ENCODE assay signal across 1 cellular context in the genomic region with DNA sequence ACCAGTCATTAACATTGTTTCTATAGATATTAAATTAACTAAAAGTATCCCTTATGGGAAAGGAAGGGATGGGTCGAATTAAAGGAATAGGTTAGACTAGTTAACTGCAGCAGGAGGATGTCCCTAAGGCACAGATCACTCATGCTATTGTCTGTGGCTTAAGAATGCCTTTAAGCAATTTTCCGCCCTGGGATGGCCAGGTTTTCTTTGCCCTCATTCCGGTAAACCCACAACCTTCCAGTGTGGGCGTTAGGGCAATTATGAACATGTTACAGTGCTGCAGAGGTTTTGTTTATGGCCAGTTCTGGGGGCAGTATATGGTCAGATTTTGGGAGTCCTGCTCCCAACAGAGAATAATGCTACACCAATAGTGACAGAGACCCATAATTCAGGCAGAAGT.
TF ChIP-seq lines count a peak whose summit lies in the region.

No MANE protein-coding gene starts in this region.

TF ChIP-seq in HCT116, 20 proteins besides CTCF, POLR2A, EP300 and RAD21 (continued from another document):
- TF ChIP-seq, protein P1, sequence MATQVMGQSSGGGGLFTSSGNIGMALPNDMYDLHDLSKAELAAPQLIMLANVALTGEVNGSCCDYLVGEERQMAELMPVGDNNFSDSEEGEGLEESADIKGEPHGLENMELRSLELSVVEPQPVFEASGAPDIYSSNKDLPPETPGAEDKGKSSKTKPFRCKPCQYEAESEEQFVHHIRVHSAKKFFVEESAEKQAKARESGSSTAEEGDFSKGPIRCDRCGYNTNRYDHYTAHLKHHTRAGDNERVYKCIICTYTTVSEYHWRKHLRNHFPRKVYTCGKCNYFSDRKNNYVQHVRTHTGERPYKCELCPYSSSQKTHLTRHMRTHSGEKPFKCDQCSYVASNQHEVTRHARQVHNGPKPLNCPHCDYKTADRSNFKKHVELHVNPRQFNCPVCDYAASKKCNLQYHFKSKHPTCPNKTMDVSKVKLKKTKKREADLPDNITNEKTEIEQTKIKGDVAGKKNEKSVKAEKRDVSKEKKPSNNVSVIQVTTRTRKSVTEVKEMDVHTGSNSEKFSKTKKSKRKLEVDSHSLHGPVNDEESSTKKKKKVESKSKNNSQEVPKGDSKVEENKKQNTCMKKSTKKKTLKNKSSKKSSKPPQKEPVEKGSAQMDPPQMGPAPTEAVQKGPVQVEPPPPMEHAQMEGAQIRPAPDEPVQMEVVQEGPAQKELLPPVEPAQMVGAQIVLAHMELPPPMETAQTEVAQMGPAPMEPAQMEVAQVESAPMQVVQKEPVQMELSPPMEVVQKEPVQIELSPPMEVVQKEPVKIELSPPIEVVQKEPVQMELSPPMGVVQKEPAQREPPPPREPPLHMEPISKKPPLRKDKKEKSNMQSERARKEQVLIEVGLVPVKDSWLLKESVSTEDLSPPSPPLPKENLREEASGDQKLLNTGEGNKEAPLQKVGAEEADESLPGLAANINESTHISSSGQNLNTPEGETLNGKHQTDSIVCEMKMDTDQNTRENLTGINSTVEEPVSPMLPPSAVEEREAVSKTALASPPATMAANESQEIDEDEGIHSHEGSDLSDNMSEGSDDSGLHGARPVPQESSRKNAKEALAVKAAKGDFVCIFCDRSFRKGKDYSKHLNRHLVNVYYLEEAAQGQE (IDR thresholded peaks at IDR 0.05; ENCODE audit: low read depth), result no peak
- TF ChIP-seq, protein P2, sequence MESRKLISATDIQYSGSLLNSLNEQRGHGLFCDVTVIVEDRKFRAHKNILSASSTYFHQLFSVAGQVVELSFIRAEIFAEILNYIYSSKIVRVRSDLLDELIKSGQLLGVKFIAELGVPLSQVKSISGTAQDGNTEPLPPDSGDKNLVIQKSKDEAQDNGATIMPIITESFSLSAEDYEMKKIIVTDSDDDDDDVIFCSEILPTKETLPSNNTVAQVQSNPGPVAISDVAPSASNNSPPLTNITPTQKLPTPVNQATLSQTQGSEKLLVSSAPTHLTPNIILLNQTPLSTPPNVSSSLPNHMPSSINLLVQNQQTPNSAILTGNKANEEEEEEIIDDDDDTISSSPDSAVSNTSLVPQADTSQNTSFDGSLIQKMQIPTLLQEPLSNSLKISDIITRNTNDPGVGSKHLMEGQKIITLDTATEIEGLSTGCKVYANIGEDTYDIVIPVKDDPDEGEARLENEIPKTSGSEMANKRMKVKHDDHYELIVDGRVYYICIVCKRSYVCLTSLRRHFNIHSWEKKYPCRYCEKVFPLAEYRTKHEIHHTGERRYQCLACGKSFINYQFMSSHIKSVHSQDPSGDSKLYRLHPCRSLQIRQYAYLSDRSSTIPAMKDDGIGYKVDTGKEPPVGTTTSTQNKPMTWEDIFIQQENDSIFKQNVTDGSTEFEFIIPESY (IDR thresholded peaks at IDR 0.05; ENCODE audit: extremely low read depth, insufficient replicate concordance, low read length), result no peak
- TF ChIP-seq JUND (IDR thresholded peaks at IDR 0.05) (no peak), ELF1 (IDR thresholded peaks at IDR 0.05; ENCODE audit: borderline replicate concordance, low read depth) (no peak), SP1 (IDR thresholded peaks at IDR 0.05; ENCODE audit: low read depth) (no peak), EZH2phosphoT487 (IDR thresholded peaks at IDR 0.05; ENCODE audit: borderline replicate concordance) (no peak), SIN3A (IDR thresholded peaks at IDR 0.05; ENCODE audit: low read depth) (no peak), YY1 (IDR thresholded peaks at IDR 0.05; ENCODE audit: extremely low read depth, insufficient replicate concordance, low read depth, low read length) (no peak), ZFX (IDR thresholded peaks at IDR 0.05) (no peak), POLR2AphosphoS5 (IDR thresholded peaks at IDR 0.05; ENCODE audit: low read depth, low read length) (no peak), FOSL1 (IDR thresholded peaks at IDR 0.05; ENCODE audit: low read depth) (no peak)
